Comparison of ENCODE assay signal across 13 cellular contexts in the genomic region with DNA sequence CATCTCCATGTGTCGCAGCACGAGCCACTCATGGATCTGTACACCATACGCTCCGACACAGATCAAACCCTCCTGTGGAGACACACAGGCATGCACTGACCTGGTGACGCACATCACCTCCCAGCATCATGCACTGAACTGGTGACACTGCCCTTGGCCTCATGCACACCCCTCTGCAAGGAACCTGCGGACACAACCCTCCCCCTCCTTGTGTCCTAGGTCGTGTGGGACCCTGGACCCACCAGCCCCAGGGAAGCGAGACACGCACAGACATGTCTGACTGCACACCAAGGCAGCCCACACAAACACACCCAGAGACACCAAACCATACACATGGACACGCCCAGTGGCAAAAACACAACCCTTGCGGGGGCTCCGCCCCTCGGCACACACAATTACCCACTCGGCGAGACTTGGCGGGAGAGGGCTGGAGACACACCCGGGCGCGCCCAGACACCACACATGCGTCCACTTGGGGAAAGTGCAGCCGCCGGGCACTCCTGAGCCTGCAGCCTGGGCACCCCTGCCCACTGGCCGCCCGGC. TPM values are rescaled to one million over a fixed set of nuclear protein-coding genes. Genes with fewer than 3 reads are reported as not detected.
A peak's percentile ranks its signal among the peaks of the same experiment; 100 is the strongest.
DNase-seq lines count a peak whose midpoint lies in the region; ATAC-seq, FAIRE-seq and TF ChIP-seq lines count a peak whose summit lies in the region.
"Had no signal": no experiment of that assay in that cellular context is flagged by ENCODE, and none has a peak within 500 bp of the region (broad histone marks: within the 10 kb centered on the region; RNA-seq: fewer than 3 reads in every experiment).

No MANE protein-coding gene starts in this region.

- H2BK12ac ChIP-seq in H1 (ENCODE audit: low read depth, low read length), result peak overlapping the region; percentile 84; the same call in 1 of the 2 replicates

- H3K9ac ChIP-seq in SK-N-MC (ENCODE audit: insufficient read length) (no peak overlapping the region), H1 (replicated peaks in 1 of 4; ENCODE audit: extremely low read depth in 1 of 4, low read depth in 3 of 4, low read length in 3 of 4) (no peak overlapping the region)

- H4K20me1 ChIP-seq in H1 (replicated peaks in 1 of 2; ENCODE audit: control insufficient read depth in 1 of 2, insufficient read depth in 2 of 2, low read length in 2 of 2), result peaks cover 0 to 4% of the 10 kb centered on the region in 2 experiments

- intact Hi-C loops in adrenal gland (cut with DNase I), result loop anchor here in 1 of 2 donors (5.0 kb wide), 1 partner anchor 35 kb away; no protein-coding TSS in a partner anchor

- H3K56ac ChIP-seq in H1 (replicated peaks; ENCODE audit: insufficient read length, low read depth, low read length), result no peak overlapping the region

- TF ChIP-seq POLR2A in A549 (IDR thresholded peaks at IDR 0.05; ENCODE audit: low read length), result no peak
- no peak for TF ChIP-seq POLR2A in H1 (IDR thresholded peaks at IDR 0.05; ENCODE audit: control extremely low read depth in 1 of 2, low read depth in 2 of 2, low read length in 2 of 2)
- TF ChIP-seq POLR2A in adrenal gland (IDR thresholded peaks at IDR 0.05), result no peak

- WGBS in A549 (ENCODE audit: missing lambda C conversion rate), result 71% methylated on average over 21 of the region's 24 CpGs
- WGBS in H1 (ENCODE audit: extremely low coverage in 1 of 2, insufficient coverage in 1 of 2, insufficient read length in 1 of 2, insufficient replicate concordance in 2 of 2, low coverage in 1 of 2, low lambda C conversion rate in 2 of 2, missing lambda C conversion rate in 1 of 2), 2 experiments, result 87% methylated on average over 19 of the region's 24 CpGs; no CpG with 5 or more reads in 1 of the 2 experiments
- WGBS in adrenal gland, 4 donors, result 80 to 85% (median 81%) methylated on average over 15 to 24 of the region's 24 CpGs

- H3K4me1 ChIP-seq in A549 (peaks cover 75% of the 10 kb centered on the region), H1 (replicated peaks in 1 of 4; ENCODE audit: control insufficient read depth in 3 of 4, insufficient read depth in 4 of 4, low read length in 3 of 4) (peaks cover 0 to 9% (median 5%) of the 10 kb centered on the region in 4 experiments; a peak in 5 of 7 replicates), adrenal gland (replicated peaks in 1 of 2) (peaks cover 4 to 8% of the 10 kb centered on the region in 2 donors)

- no peak overlapping the region for H4K5ac ChIP-seq in H1 (ENCODE audit: insufficient read length, low read depth, low read length)

- H3K4me2 ChIP-seq in A549, result peak overlapping the region; percentile 79
- H3K4me2 ChIP-seq in H1 (ENCODE audit: insufficient read depth in 1 of 2, low read depth in 2 of 2, low read length in 2 of 2), result no peak overlapping the region

- peak overlapping the region; percentile 87 for H4K91ac ChIP-seq in H1 (replicated peaks; ENCODE audit: insufficient read length, low read length)

- H3K79me1 ChIP-seq in H1 (ENCODE audit: low read depth, low read length), result no peaks in the 10 kb centered on the region; the same call in 1 of the 2 replicates

- H3K9me3 ChIP-seq in A549, result no peaks in the 10 kb centered on the region
- H3K9me3 ChIP-seq in SK-N-MC (ENCODE audit: low read depth, low read length), result no peaks in the 10 kb centered on the region
- no peaks in the 10 kb centered on the region for H3K9me3 ChIP-seq in H1 (ENCODE audit: insufficient read depth in 2 of 2, low read depth in 1 of 2, low read length in 1 of 2)
- no peaks in the 10 kb centered on the region for H3K9me3 ChIP-seq in adrenal gland (replicated peaks in 1 of 3)
- H3K9me3 ChIP-seq: SJSA1 had no signal

- TF ChIP-seq CTCF in A549 (IDR thresholded peaks at IDR 0.05) (no peak), GM12865 (IDR thresholded peaks at IDR 0.05; ENCODE audit: insufficient read depth, low read depth, low read length, missing control alignments) (no peak), H1 (IDR thresholded peaks at IDR 0.05; ENCODE audit: control extremely low read depth in 1 of 3, insufficient read depth in 1 of 3, low read depth in 1 of 3, low read length in 3 of 3) (no peak), adrenal gland (IDR thresholded peaks at IDR 0.05) (no peak)

- H3K4me3 ChIP-seq in A549, result no peak overlapping the region
- H3K4me3 ChIP-seq in GM12865 (ENCODE audit: low read depth, low read length), result peak overlapping the region; percentile 53
- H3K4me3 ChIP-seq in SK-N-MC, result 0 out of 2 replicates have a peak overlapping the region, but pooled peaks have one; percentile 25
- H3K4me3 ChIP-seq in H1 (ENCODE audit: extremely low read depth in 1 of 4, insufficient read depth in 2 of 4, low read depth in 3 of 4, low read length in 4 of 4), result no peak overlapping the region
- no peak overlapping the region for H3K4me3 ChIP-seq in adrenal gland
- H3K4me3 ChIP-seq: SJSA1 had no signal

- TF ChIP-seq EP300 in A549 (IDR thresholded peaks at IDR 0.05) (no peak), H1 (IDR thresholded peaks at IDR 0.05; ENCODE audit: borderline replicate concordance in 1 of 2, low read depth in 2 of 2, low read length in 2 of 2) (no peak)

- ATAC-seq in A549, result no peak

- peak overlapping the region; percentile 32; the same call in 1 of the 2 replicates for H3K18ac ChIP-seq in H1 (ENCODE audit: extremely low read depth, low read length)

- H3K23ac ChIP-seq in H1 (ENCODE audit: insufficient read length), result no peak overlapping the region

- DNase-seq in A549 (ENCODE audit: low read depth in 1 of 2, low spot score in 1 of 2), result peak in 1 of 2 experiments; percentile 58
- DNase-seq in GM12865 (ENCODE audit: low read depth), result peak; percentile 66
- DNase-seq in SK-N-MC (ENCODE audit: low read depth, low spot score), result no peak
- DNase-seq in H1 (ENCODE audit: low read depth in 1 of 2, low spot score in 2 of 2), result no peak
- DNase-seq in NCI-H1105 treated with DMSO at 0.1 percent for 48 hours (lab: John Stamatoyannopoulos, UW), result no peak
- DNase-seq in adrenal gland, result no peak
- DNase-seq in hippocampal formation (lab: John Stamatoyannopoulos, UW), result no peak
- no peak for DNase-seq in dedifferentiated amniotic fluid mesenchymal stem cell (ENCODE audit: extremely low spot score)
- DNase-seq: NCI-H2171 had no signal

- H2AFZ ChIP-seq in H1 (ENCODE audit: low read length), result no peak overlapping the region

- CTCF ChIA-PET in A549 (lab: Yijun Ruan, JAX) (interaction anchor here (7.2 to 24.0 kb wide), 2 partner anchors 21 to 38 kb away, joined by 103 to 565 read pairs; a partner anchor contains a TSS), H1 (lab: Charles Lee; ENCODE audit: partially characterized antibody) (interaction anchor here (37.0 kb wide), 1 partner anchor 26 kb away, joined by 703 read pairs; a partner anchor contains a TSS)

- FAIRE-seq in A549 (lab: Jason Lieb, UNC) (no peak), H1 (lab: Jason Lieb, UNC) (no peak)

- H2AK5ac ChIP-seq in H1 (ENCODE audit: low read depth, low read length), result 0 out of 2 replicates have a peak overlapping the region, but pooled peaks have one; percentile 40

- H3K23me2 ChIP-seq in H1 (ENCODE audit: low read depth, low read length), result 0 out of 2 replicates have a peak, but pooled peaks cover 2% of the 10 kb centered on the region

- no peak overlapping the region for H3K4ac ChIP-seq in H1 (replicated peaks; ENCODE audit: insufficient read length, low read depth, low read length)

- H3K27me3 ChIP-seq in H1 (replicated peaks in 1 of 4; ENCODE audit: control insufficient read depth in 3 of 4, extremely low read depth in 1 of 4, insufficient read depth in 3 of 4, low read length in 3 of 4), result no peaks in the 10 kb centered on the region; a peak in 1 of 7 replicates
- H3K27me3 ChIP-seq in adrenal gland, result no peaks in the 10 kb centered on the region
- H3K27me3 ChIP-seq: SJSA1 had no signal

- no peaks in the 10 kb centered on the region for H3K79me2 ChIP-seq in H1 (ENCODE audit: control insufficient read depth in 1 of 2, insufficient read depth in 2 of 2, low read length in 2 of 2)

- POLR2A ChIA-PET in A549 (lab: Yijun Ruan, JAX), result no interaction called here
- POLR2A ChIA-PET in H1 (lab: Charles Lee; ENCODE audit: partially characterized antibody), result no interaction called here

- no peaks in the 10 kb centered on the region for H3K36me3 ChIP-seq in SK-N-MC (ENCODE audit: insufficient read depth, low read length)
- no peaks in the 10 kb centered on the region for H3K36me3 ChIP-seq in H1 (ENCODE audit: control insufficient read depth in 2 of 4, insufficient read depth in 4 of 4, low read length in 3 of 4)
- H3K36me3 ChIP-seq in adrenal gland (replicated peaks in 1 of 2), result no peaks in the 10 kb centered on the region
- H3K36me3 ChIP-seq: SJSA1 had no signal

- H2BK15ac ChIP-seq in H1 (ENCODE audit: low read length), result peak overlapping the region; percentile 75

- no peak overlapping the region for H3K14ac ChIP-seq in H1 (ENCODE audit: insufficient read length)

- TF ChIP-seq RAD21 in A549 (conservative IDR thresholded peaks at IDR 0.05 in 1 of 2, IDR thresholded peaks at IDR 0.05 in 1 of 2) (no peak), H1 (IDR thresholded peaks at IDR 0.05 in 1 of 2, conservative IDR thresholded peaks at IDR 0.05 in 1 of 2; ENCODE audit: low read depth in 2 of 2, low read length in 2 of 2) (no peak)

- no peak overlapping the region for H2BK20ac ChIP-seq in H1 (ENCODE audit: low read length)

- peak overlapping the region; percentile 87 for H2BK5ac ChIP-seq in H1 (ENCODE audit: low read depth, low read length)

- H4K8ac ChIP-seq in H1 (ENCODE audit: extremely low read depth, insufficient read depth, low read length), result no peak overlapping the region

- H3K27ac ChIP-seq in A549, result peak overlapping the region; percentile 93 to 95
- no peak overlapping the region for H3K27ac ChIP-seq in SK-N-MC
- H3K27ac ChIP-seq in H1 (ENCODE audit: low read depth, low read length), result no peak overlapping the region
- no peak overlapping the region for H3K27ac ChIP-seq in adrenal gland
- H3K27ac ChIP-seq: C4-2B, SJSA1 had no signal

- no peak overlapping the region for H2BK120ac ChIP-seq in H1 (replicated peaks; ENCODE audit: low read depth, low read length)

RNA-seq across cellular contexts. Expression of a gene that starts 2.0 kb away (rescaled TPM):
- polyA plus RNA-seq in A549 (2011; rRNA removed), result 15.7 and 20.7 TPM in 2 replicates
- polyA plus RNA-seq in A549 (2012; cell fraction: cytosol; rRNA removed), result 20.1 and 24.6 TPM in 2 replicates
- polyA plus RNA-seq in A549 (2012; cell fraction: nucleus; rRNA removed), result 87.0 TPM in 2 replicates
- polyA plus RNA-seq in A549 (2017; fragmentation: RNase III; extraction: RNeasy Plus Mini Kit Qiagen cat#74134 plus additional on column Dnase treatment), result 16.9 to 21.0 TPM (median 20.7 TPM) in 3 replicates
- 22.6 and 25.6 TPM in 2 replicates for polyA minus RNA-seq in A549 (2011; rRNA and poly(A)+ RNA removed)
- 0.78 and 1.0 TPM in 2 replicates for total RNA-seq in H1 (2021; fragmentation: NEBNext Ultra II Directional; extraction: Animal tissue kit (Norgen Biotek cat#: 25700))
- polyA plus RNA-seq in H1 (2011; rRNA removed), result 1.5 and 2.0 TPM in 2 replicates
- 1.6 TPM for polyA plus RNA-seq in H1 (2011; cell fraction: cytosol; rRNA removed)
- 3.1 TPM for polyA plus RNA-seq in H1 (2011; cell fraction: nucleus; rRNA removed)
- 0.64 to 1.2 TPM (median 0.86 TPM) in 4 replicates for polyA plus RNA-seq in H1 (2012, experiment 1 of 2)
- 0.56 TPM for polyA plus RNA-seq in H1 (2012, experiment 2 of 2)
- 1.1 TPM for polyA plus RNA-seq in H1 (2013, experiment 1 of 2)
- 1.1 TPM for polyA plus RNA-seq in H1 (2013, experiment 2 of 2)
- 0.39 and 0.54 TPM in 2 replicates for polyA minus RNA-seq in H1 (2011; rRNA and poly(A)+ RNA removed)
- not detected for polyA minus RNA-seq in H1 (2011; cell fraction: cytosol; rRNA and poly(A)+ RNA removed)
- 2.1 TPM for polyA minus RNA-seq in H1 (2011; cell fraction: nucleus; rRNA and poly(A)+ RNA removed)
- 1 to 10 TPM in 3 of 8 donors, under 1 TPM in 5; 0.42 to 2.9 (median 0.56) TPM for total RNA-seq in adrenal gland
- 10 to 100 TPM in 1 of 3 donors, 1 to 10 TPM in 1, under 1 TPM in 1; 0.48 to 13.0 (median 3.2) TPM for polyA plus RNA-seq in adrenal gland
- total RNA-seq: lung microvascular endothelial cell had no signal

RNA-seq across cellular contexts. Expression of a gene that starts 19.5 kb away (rescaled TPM):
- polyA plus RNA-seq in A549 (2011; rRNA removed) (0.12 and 0.16 TPM in 2 replicates), A549 (2017; fragmentation: RNase III; extraction: RNeasy Plus Mini Kit Qiagen cat#74134 plus additional on column Dnase treatment) (0.09 to 0.22 TPM (median 0.18 TPM) in 3 replicates), H1 (2011; rRNA removed) (4.3 TPM in 2 replicates), adrenal gland (under 1 TPM; 0.32 to 0.55 (median 0.40) TPM)
- 0.15 and 0.19 TPM in 2 replicates for polyA plus RNA-seq in A549 (2012; cell fraction: cytosol; rRNA removed)
- polyA plus RNA-seq in A549 (2012; cell fraction: nucleus; rRNA removed), result 0.28 and 0.33 TPM in 2 replicates
- 0.37 and 1.0 TPM in 2 replicates for polyA minus RNA-seq in A549 (2011; rRNA and poly(A)+ RNA removed)
- total RNA-seq in H1 (2021; fragmentation: NEBNext Ultra II Directional; extraction: Animal tissue kit (Norgen Biotek cat#: 25700)), result 0.59 and 0.74 TPM in 2 replicates
- polyA plus RNA-seq in H1 (2011; cell fraction: cytosol; rRNA removed), result 2.2 TPM
- 3.5 TPM for polyA plus RNA-seq in H1 (2011; cell fraction: nucleus; rRNA removed)
- polyA plus RNA-seq in H1 (2012, experiment 1 of 2), result 0.83 to 1.4 TPM (median 1.0 TPM) in 4 replicates
- 1.2 TPM for polyA plus RNA-seq in H1 (2012, experiment 2 of 2)
- 1.0 TPM for polyA plus RNA-seq in H1 (2013, experiment 1 of 2)
- polyA plus RNA-seq in H1 (2013, experiment 2 of 2), result 0.75 TPM
- polyA minus RNA-seq in H1 (2011; rRNA and poly(A)+ RNA removed), result 1.4 and 1.5 TPM in 2 replicates
- polyA minus RNA-seq in H1 (2011; cell fraction: cytosol; rRNA and poly(A)+ RNA removed), result 0.88 TPM
- 6.1 TPM for polyA minus RNA-seq in H1 (2011; cell fraction: nucleus; rRNA and poly(A)+ RNA removed)
- total RNA-seq in adrenal gland, result 1 to 10 TPM in 4 of 8 donors, under 1 TPM in 3, not detected in 1; 0.35 to 3.0 (median 1.2) TPM
- total RNA-seq: chondrocyte had no signal

RNA-seq across cellular contexts. Expression of a gene that starts 28.0 kb away (rescaled TPM):
- polyA plus RNA-seq in A549 (2011; rRNA removed) (14.2 and 24.4 TPM in 2 replicates), A549 (2017; fragmentation: RNase III; extraction: RNeasy Plus Mini Kit Qiagen cat#74134 plus additional on column Dnase treatment) (44.2 to 47.3 TPM (median 46.7 TPM) in 3 replicates), H1 (2011; rRNA removed) (20.4 and 25.6 TPM in 2 replicates), adrenal gland (10 to 100 TPM; 39.9 to 63.2 (median 51.6) TPM)
- 21.1 and 23.9 TPM in 2 replicates for polyA plus RNA-seq in A549 (2012; cell fraction: cytosol; rRNA removed)
- polyA plus RNA-seq in A549 (2012; cell fraction: nucleus; rRNA removed), result 112 and 116 TPM in 2 replicates
- 18.3 and 18.5 TPM in 2 replicates for polyA minus RNA-seq in A549 (2011; rRNA and poly(A)+ RNA removed)
- total RNA-seq in H1 (2021; fragmentation: NEBNext Ultra II Directional; extraction: Animal tissue kit (Norgen Biotek cat#: 25700)), result 28.7 and 34.0 TPM in 2 replicates
- 16.5 TPM for polyA plus RNA-seq in H1 (2011; cell fraction: cytosol; rRNA removed)
- polyA plus RNA-seq in H1 (2011; cell fraction: nucleus; rRNA removed), result 50.0 TPM
- polyA plus RNA-seq in H1 (2012, experiment 1 of 2), result 21.5 to 33.3 TPM (median 28.7 TPM) in 4 replicates
- 14.0 TPM for polyA plus RNA-seq in H1 (2012, experiment 2 of 2)
- 13.1 TPM for polyA plus RNA-seq in H1 (2013, experiment 1 of 2)
- 12.1 TPM for polyA plus RNA-seq in H1 (2013, experiment 2 of 2)
- polyA minus RNA-seq in H1 (2011; rRNA and poly(A)+ RNA removed), result 13.7 and 13.8 TPM in 2 replicates
- 12.5 TPM for polyA minus RNA-seq in H1 (2011; cell fraction: cytosol; rRNA and poly(A)+ RNA removed)
- 15.1 TPM for polyA minus RNA-seq in H1 (2011; cell fraction: nucleus; rRNA and poly(A)+ RNA removed)
- total RNA-seq in adrenal gland, result 10 to 100 TPM; 19.4 to 58.5 (median 37.8) TPM

RNA-seq across cellular contexts. Expression of a gene that starts 44.4 kb away (rescaled TPM):
- 5.1 and 8.9 TPM in 2 replicates for polyA plus RNA-seq in A549 (2011; rRNA removed)
- 0.70 and 1.4 TPM in 2 replicates for polyA plus RNA-seq in A549 (2012; cell fraction: cytosol; rRNA removed)
- polyA plus RNA-seq in A549 (2012; cell fraction: nucleus; rRNA removed), result 0.72 and 1.3 TPM in 2 replicates
- polyA plus RNA-seq in A549 (2017; fragmentation: RNase III; extraction: RNeasy Plus Mini Kit Qiagen cat#74134 plus additional on column Dnase treatment), result 5.2 to 6.1 TPM (median 5.6 TPM) in 3 replicates
- 5.7 and 6.8 TPM in 2 replicates for polyA minus RNA-seq in A549 (2011; rRNA and poly(A)+ RNA removed)
- total RNA-seq in H1 (2021; fragmentation: NEBNext Ultra II Directional; extraction: Animal tissue kit (Norgen Biotek cat#: 25700)), result 3.6 and 4.3 TPM in 2 replicates
- polyA plus RNA-seq in H1 (2011; rRNA removed), result 1.1 and 1.6 TPM in 2 replicates
- 1.8 TPM for polyA plus RNA-seq in H1 (2011; cell fraction: cytosol; rRNA removed)
- polyA plus RNA-seq in H1 (2011; cell fraction: nucleus; rRNA removed), result 2.0 TPM
- 3.4 to 5.3 TPM (median 3.6 TPM) in 4 replicates for polyA plus RNA-seq in H1 (2012, experiment 1 of 2)
- polyA plus RNA-seq in H1 (2012, experiment 2 of 2), result 0.26 TPM
- 3.7 TPM for polyA plus RNA-seq in H1 (2013, experiment 1 of 2)
- 4.0 TPM for polyA plus RNA-seq in H1 (2013, experiment 2 of 2)
- 5.0 and 9.2 TPM in 2 replicates for polyA minus RNA-seq in H1 (2011; rRNA and poly(A)+ RNA removed)
- polyA minus RNA-seq in H1 (2011; cell fraction: cytosol; rRNA and poly(A)+ RNA removed), result 2.4 TPM
- polyA minus RNA-seq in H1 (2011; cell fraction: nucleus; rRNA and poly(A)+ RNA removed), result 18.0 TPM
- 10 to 100 TPM in 3 of 8 donors, 1 to 10 TPM in 5; 2.8 to 14.9 (median 8.0) TPM for total RNA-seq in adrenal gland
- polyA plus RNA-seq in adrenal gland, result 1 to 10 TPM; 2.4 to 5.5 (median 5.0) TPM

Comparison
In these comparisons a context has a peak if more than half of its experiments do, and no peak if none do; other contexts are left out.
1. H3K27ac ChIP-seq: peak in A549 (2 of 2); none in SK-N-MC (single experiment), H1 (single experiment) and adrenal gland (0 of 5).
2. H3K4me3 ChIP-seq: peak in GM12865 (single experiment) and SK-N-MC (single experiment); none in A549 (single experiment), H1 (0 of 4) and adrenal gland (0 of 4).